1 cellular context compared by ENCODE assay signal in genomic region chr10:69883680-69884375, GRCh38.
TF ChIP-seq lines count a peak whose summit lies in the region.

No MANE protein-coding gene starts in this region.

TF ChIP-seq in IMR-90, 13 proteins besides CTCF, POLR2A, EP300 and RAD21:
- TF ChIP-seq CEBPB (IDR thresholded peaks at IDR 0.05; ENCODE audit: low read depth, low read length) (no peak), NFE2L2 (IDR thresholded peaks at IDR 0.05; ENCODE audit: low read depth, low read length) (no peak), CHD1 (IDR thresholded peaks at IDR 0.05; ENCODE audit: low read depth, low read length) (no peak), ELK1 (IDR thresholded peaks at IDR 0.05; ENCODE audit: borderline replicate concordance, low read depth, low read length) (no peak), SMC3 (IDR thresholded peaks at IDR 0.05; ENCODE audit: low read depth, low read length) (no peak), FOS (IDR thresholded peaks at IDR 0.05; ENCODE audit: low read depth, low read length) (no peak), MXI1 (IDR thresholded peaks at IDR 0.05; ENCODE audit: borderline replicate concordance, low read depth, low read length) (no peak), RFX5 (IDR thresholded peaks at IDR 0.05; ENCODE audit: low read depth, low read length) (no peak), MAZ (IDR thresholded peaks at IDR 0.05; ENCODE audit: borderline replicate concordance, low read depth, low read length) (no peak), USF2 (IDR thresholded peaks at IDR 0.05; ENCODE audit: low read depth, low read length) (no peak), MAFK (IDR thresholded peaks at IDR 0.05; ENCODE audit: low read depth, low read length) (no peak), BHLHE40 (IDR thresholded peaks at IDR 0.05; ENCODE audit: low read depth, low read length) (no peak), RCOR1 (IDR thresholded peaks at IDR 0.05; ENCODE audit: insufficient replicate concordance, low read length) (no peak)
